ENCODE assay signal across 15 cellular contexts in the genomic region with DNA sequence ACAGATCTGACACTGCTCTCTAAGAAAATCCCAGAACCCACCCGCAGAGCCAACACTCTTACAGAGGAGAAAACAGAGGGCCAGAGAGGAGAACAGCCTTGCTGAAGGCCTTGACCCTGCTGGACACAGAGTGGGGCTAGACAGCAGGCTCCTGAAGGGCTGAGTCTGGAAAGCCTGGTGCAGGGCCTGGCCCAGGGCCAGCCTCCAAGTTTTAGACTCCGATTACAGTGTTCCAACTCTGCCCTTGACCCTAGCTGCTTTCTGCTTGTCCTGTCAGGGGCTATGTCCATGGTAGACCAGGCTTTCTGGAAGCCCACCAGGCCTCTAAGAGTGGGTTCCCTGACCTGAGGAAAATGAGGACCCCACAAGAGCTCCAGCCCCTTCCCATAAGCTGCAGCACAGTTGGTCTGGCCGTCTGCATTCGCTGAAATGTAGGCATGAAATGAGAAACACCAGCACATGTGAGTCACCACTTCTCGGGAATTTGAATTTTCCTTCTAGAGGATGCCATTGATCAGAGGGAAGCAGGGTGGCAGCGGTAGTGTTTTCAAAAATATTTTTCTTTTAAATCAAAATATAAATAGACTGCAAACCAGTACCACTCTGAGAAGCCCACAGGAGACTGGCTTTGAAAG.
DNase-seq lines count a peak whose midpoint lies in the region; TF ChIP-seq lines count a peak whose summit lies in the region.
"Had no signal": no experiment of that assay in that cellular context is flagged by ENCODE, and none has a peak within 500 bp of the region (broad histone marks: within the 10 kb centered on the region; RNA-seq: fewer than 3 reads in every experiment).

No MANE protein-coding gene starts in this region.

- TF ChIP-seq EP300 in ovary (IDR thresholded peaks at IDR 0.05), result no peak

- intact Hi-C loops in ovary (cut with DNase I), result no loop called here

- peak; percentile 57 for DNase-seq in AG08396 (ENCODE audit: low spot score)
- peak; percentile 32 for DNase-seq in amniotic stem cell (lab: John Stamatoyannopoulos, UW)
- DNase-seq in fibroblast of gingiva (ENCODE audit: low read depth), result peak; percentile 30
- DNase-seq in ovary, result peak in 4 of 5 donors; percentile 75 to 91 (median 79)
- no peak for DNase-seq in hypothalamus (lab: John Stamatoyannopoulos, UW)
- DNase-seq in nucleus accumbens (lab: John Stamatoyannopoulos, UW), result no peak
- no peak for DNase-seq in SIG-M5 treated with dmso at 0.1 percent for 504 hours (lab: John Stamatoyannopoulos, UW; ENCODE audit: unreplicated experiment)
- no peak for DNase-seq in DMS 273 (lab: John Stamatoyannopoulos, UW; ENCODE audit: unreplicated experiment)
- DNase-seq: activated CD4-positive, alpha-beta memory T cell treated with anti-CD3 and anti-CD28 coated beads for 36 hours; body of pancreas; DMS 273 treated with DMSO at 0.1 percent for 48 hours; left lung; NCI-H1092 treated with DMSO at 0.1 percent for 48 hours; nephron progenitor cell; stimulated activated naive CD4-positive, alpha-beta T cell treated with Interleukin-2 at 50 U/mL for 16 hours had no signal

- 11 to 59% (median 26%) methylated on average over 6 of the region's 6 CpGs for WGBS in ovary, 3 donors

- no peak for TF ChIP-seq CTCF in ovary (IDR thresholded peaks at IDR 0.05)

- TF ChIP-seq POLR2A in ovary (IDR thresholded peaks at IDR 0.05), result no peak

- no peaks in the 10 kb centered on the region for H3K27me3 ChIP-seq in ovary
- H3K27me3 ChIP-seq: body of pancreas, left lung had no signal

- no peaks in the 10 kb centered on the region for H3K36me3 ChIP-seq in ovary
- H3K36me3 ChIP-seq: left lung had no signal

- H3K27ac ChIP-seq in ovary, result peak overlapping the region in 1 of 2 donors; percentile 59
- H3K27ac ChIP-seq: body of pancreas, left lung had no signal

- H3K9me3 ChIP-seq in ovary, result no peaks in the 10 kb centered on the region
- H3K9me3 ChIP-seq: body of pancreas, left lung had no signal

- no peak overlapping the region for H3K4me3 ChIP-seq in ovary
- H3K4me3 ChIP-seq: body of pancreas, left lung had no signal

- H3K4me1 ChIP-seq in ovary (ENCODE audit: insufficient read depth), result peaks cover 10% of the 10 kb centered on the region
- H3K4me1 ChIP-seq: left lung had no signal

Comparison
In these comparisons a context has a peak if more than half of its experiments do, and no peak if none do; other contexts are left out.
1. DNase-seq: peak in AG08396 (single experiment), amniotic stem cell (single experiment), fibroblast of gingiva (single experiment) and ovary (4 of 5); none in hypothalamus (0 of 51), nucleus accumbens (0 of 56), SIG-M5 treated with dmso at 0.1 percent for 504 hours (single experiment) and DMS 273 (single experiment).